16 cellular contexts compared by ENCODE assay signal in the genomic region with DNA sequence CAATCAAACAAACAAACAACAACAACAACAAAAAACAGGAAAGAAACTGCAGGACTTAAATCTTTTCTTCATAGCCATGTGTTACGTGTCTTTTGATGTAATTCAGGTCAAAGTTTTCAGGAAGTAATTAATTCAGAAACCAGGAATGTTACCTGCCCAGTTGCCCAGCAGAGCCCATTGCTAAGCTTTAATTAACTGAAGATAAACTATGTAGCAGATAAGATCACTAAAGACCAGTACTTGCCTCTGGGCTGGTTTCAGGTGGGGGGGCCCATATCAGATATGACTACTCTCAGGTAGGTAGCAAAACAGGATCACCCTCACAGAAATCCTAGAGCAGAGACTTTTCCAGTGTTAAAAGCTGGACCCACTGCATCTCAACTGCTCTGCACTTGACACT.
DNase-seq lines count a peak whose midpoint lies in the region; ATAC-seq and TF ChIP-seq lines count a peak whose summit lies in the region.
"Had no signal": no experiment of that assay in that cellular context is flagged by ENCODE, and none has a peak within 500 bp of the region (broad histone marks: within the 10 kb centered on the region; RNA-seq: fewer than 3 reads in every experiment).

No MANE protein-coding gene starts in this region.

- no peaks in the 10 kb centered on the region for H3K36me3 ChIP-seq in hepatocyte (replicated peaks; ENCODE audit: insufficient read depth, low read depth)
- H3K36me3 ChIP-seq in mesendoderm (ENCODE audit: control insufficient read depth, insufficient read depth, low read length): no peaks in the 10 kb centered on the region

- no peaks in the 10 kb centered on the region for H3K9me2 ChIP-seq in hepatocyte (replicated peaks; ENCODE audit: insufficient read depth)

- H3K4me3 ChIP-seq in hepatocyte (no peak overlapping the region), mesendoderm (ENCODE audit: low read length) (no peak overlapping the region), dorsolateral prefrontal cortex (no peak overlapping the region)
- H3K4me3 ChIP-seq: GM12878, GM23338 had no signal

- no peak overlapping the region for H3K9ac ChIP-seq in mesendoderm (ENCODE audit: low read length)

- no peaks in the 10 kb centered on the region for H3K36me3 Mint-ChIP-seq in type B pancreatic cell

- H3K27ac ChIP-seq in hepatocyte: peak overlapping the region; percentile 29
- no peak overlapping the region for H3K27ac ChIP-seq in mesendoderm (ENCODE audit: low read depth, low read length)
- peak overlapping the region in 15 of 59 donors; percentile 7 to 72 (median 31) for H3K27ac ChIP-seq in dorsolateral prefrontal cortex

- no peak overlapping the region for H4K5ac ChIP-seq in mesendoderm (ENCODE audit: low read length)

- no peak overlapping the region for H2AK5ac ChIP-seq in mesendoderm (ENCODE audit: low read length)

- no peaks in the 10 kb centered on the region for H4K20me1 ChIP-seq in hepatocyte (ENCODE audit: insufficient read depth, poor library complexity, severe bottlenecking)

- no peak overlapping the region for H3K56ac ChIP-seq in mesendoderm (ENCODE audit: low read length)

- no peak overlapping the region for H2BK5ac ChIP-seq in mesendoderm (ENCODE audit: low read length)

- no peak overlapping the region for H3K4me2 ChIP-seq in hepatocyte
- no peak overlapping the region for H3K4me2 ChIP-seq in mesendoderm (ENCODE audit: low read length)
- H3K4me2 ChIP-seq: GM23338 had no signal

- peak overlapping the region; percentile 80 for H3K27ac Mint-ChIP-seq in type B pancreatic cell
- H3K27ac Mint-ChIP-seq: B cell; CD4-positive, alpha-beta T cell; GM23338; H9 had no signal

- no peak for ATAC-seq in HG03354 (IDR thresholded peaks at IDR 0.05; ENCODE audit: poor library complexity, severe bottlenecking, unreplicated experiment)
- ATAC-seq: GM12878, GM23338, HepG2 had no signal

- no peak overlapping the region for H3K23ac ChIP-seq in mesendoderm (ENCODE audit: low read length)

- no peaks in the 10 kb centered on the region for H3K79me1 ChIP-seq in mesendoderm (ENCODE audit: low read length)

- H2BK15ac ChIP-seq in mesendoderm (replicated peaks; ENCODE audit: low read depth): no peak overlapping the region

- no peak overlapping the region for H4K8ac ChIP-seq in mesendoderm (ENCODE audit: low read depth, low read length)

- H3K27me3 Mint-ChIP-seq in type B pancreatic cell: no peaks in the 10 kb centered on the region
- H3K27me3 Mint-ChIP-seq: B cell; CD4-positive, alpha-beta T cell had no signal

- no peak overlapping the region for H2BK120ac ChIP-seq in mesendoderm (ENCODE audit: low read depth, low read length)

- H3K4ac ChIP-seq in mesendoderm (ENCODE audit: low read depth, low read length): no peak overlapping the region

- H3K9me3 Mint-ChIP-seq in type B pancreatic cell: peaks cover 4% of the 10 kb centered on the region
- H3K9me3 Mint-ChIP-seq: GM23338, H9 had no signal

- H3K4me1 ChIP-seq in hepatocyte (ENCODE audit: insufficient read depth) (no peaks in the 10 kb centered on the region), mesendoderm (ENCODE audit: control insufficient read depth, low read depth, low read length) (peaks cover 6% of the 10 kb centered on the region)

- no peaks in the 10 kb centered on the region for H3K9me3 ChIP-seq in hepatocyte (ENCODE audit: low read depth)

- no peak for TF ChIP-seq CTCF in hepatocyte (IDR thresholded peaks at IDR 0.05; ENCODE audit: poor library complexity)
- TF ChIP-seq CTCF in type B pancreatic cell (conservative IDR thresholded peaks at IDR 0.05): no peak
- no peak for TF ChIP-seq CTCF in dorsolateral prefrontal cortex (IDR thresholded peaks at IDR 0.05 in 54 of 56, conservative IDR thresholded peaks at IDR 0.05 in 2 of 56; ENCODE audit: low read depth in 1 of 56, partially characterized antibody in 56 of 56)

- WGBS in hepatocyte (ENCODE audit: low lambda C conversion rate, missing lambda C conversion rate): 88% methylated on average over 1 of the region's 1 CpG
- no CpG with 5 or more reads among the region's 1 CpG for WGBS in mesendoderm (ENCODE audit: extremely low coverage, insufficient coverage, low lambda C conversion rate)

- no peaks in the 10 kb centered on the region for H3K27me3 ChIP-seq in hepatocyte
- H3K27me3 ChIP-seq in mesendoderm (ENCODE audit: insufficient read depth, low read length, poor library complexity): no peaks in the 10 kb centered on the region
- no peaks in the 10 kb centered on the region for H3K27me3 ChIP-seq in dorsolateral prefrontal cortex

- intact Hi-C loops in dorsolateral prefrontal cortex (cut with DNase I): no loop called here

- no peaks in the 10 kb centered on the region for H3K4me1 Mint-ChIP-seq in type B pancreatic cell (ENCODE audit: unreplicated experiment)
- H3K4me1 Mint-ChIP-seq: B cell had no signal

- no peak overlapping the region for H3K18ac ChIP-seq in mesendoderm (ENCODE audit: low read length)

- H3K79me2 ChIP-seq in hepatocyte: no peaks in the 10 kb centered on the region
- H3K79me2 ChIP-seq in mesendoderm (ENCODE audit: control insufficient read depth, insufficient read depth, low read length): no peaks in the 10 kb centered on the region

- H2AFZ ChIP-seq in hepatocyte: no peak overlapping the region
- H2AFZ ChIP-seq: GM23338 had no signal

- DNase-seq in HT-29 (ENCODE audit: low spot score): peak; percentile 49
- peak; percentile 5 for DNase-seq in hepatocyte (ENCODE audit: low spot score)
- peak; percentile 58 for DNase-seq in mesendoderm
- no peak for DNase-seq in type B pancreatic cell (ENCODE audit: extremely low spot score, unreplicated experiment)
- DNase-seq in dorsolateral prefrontal cortex: no peak
- DNase-seq in kidney glomerular epithelial cell (lab: John Stamatoyannopoulos, UW): no peak
- DNase-seq: ACHN; Calu3; CD4-positive, alpha-beta T cell; DMS 273 treated with DMSO at 0.1 percent for 48 hours; H9 had no signal

- peak overlapping the region; percentile 16 for H3K4me3 Mint-ChIP-seq in type B pancreatic cell
- H3K4me3 Mint-ChIP-seq: B cell; CD4-positive, alpha-beta T cell; GM23338; H9 had no signal

Comparison
In these comparisons a context has a peak if more than half of its experiments do, and no peak if none do; other contexts are left out.
1. DNase-seq: peak in HT-29 (single experiment), hepatocyte (single experiment) and mesendoderm (single experiment); none in type B pancreatic cell (single experiment), dorsolateral prefrontal cortex (0 of 10) and kidney glomerular epithelial cell (single experiment).